Comparison of ENCODE assay signal across 17 cellular contexts in the genomic region with DNA sequence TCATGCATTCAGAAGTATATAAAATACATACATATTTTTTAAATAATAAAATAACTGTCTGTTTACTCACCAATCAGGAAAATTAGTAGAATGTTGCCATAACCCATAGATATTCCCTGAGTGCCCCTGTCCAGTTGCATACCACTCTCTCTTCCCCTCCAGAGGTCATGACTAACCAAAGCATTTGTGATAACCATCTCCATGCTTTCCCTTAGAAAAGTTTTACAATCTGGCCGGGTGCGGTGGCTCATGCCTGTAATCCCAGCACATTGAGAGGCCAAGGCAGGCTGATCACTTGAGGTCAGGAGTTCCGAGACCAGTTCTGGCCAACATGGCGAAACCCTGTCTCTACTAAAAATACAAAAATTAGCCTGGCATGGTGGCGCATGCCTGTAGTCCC. TPM values are rescaled to one million over a fixed set of nuclear protein-coding genes. Genes with fewer than 3 reads are reported as not detected.
DNase-seq lines count a peak whose midpoint lies in the region; TF ChIP-seq lines count a peak whose summit lies in the region.
"Had no signal": no experiment of that assay in that cellular context is flagged by ENCODE, and none has a peak within 500 bp of the region (broad histone marks: within the 10 kb centered on the region; RNA-seq: fewer than 3 reads in every experiment).

No MANE protein-coding gene starts in this region.

- no peak overlapping the region for H3K4me3 Mint-ChIP-seq in HFFc6
- H3K4me3 Mint-ChIP-seq: CD4-positive, alpha-beta T cell; GM23338 had no signal

- no peak overlapping the region for H2AK5ac ChIP-seq in trophoblast cell (ENCODE audit: low read length)

- no peaks in the 10 kb centered on the region for H3K79me2 ChIP-seq in trophoblast cell (ENCODE audit: control insufficient read depth, insufficient read depth, low read length, poor library complexity)

- H3K4me1 ChIP-seq in trophoblast cell (ENCODE audit: control insufficient read depth in 1 of 2, insufficient read depth in 2 of 2, low read length in 2 of 2), result peaks cover 0 to 2% of the 10 kb centered on the region in 2 experiments
- H3K4me1 ChIP-seq: BE2C had no signal

- H3K9me3 ChIP-seq in trophoblast cell (ENCODE audit: insufficient read depth, low read depth, low read length), result no peaks in the 10 kb centered on the region
- H3K9me3 ChIP-seq: BE2C had no signal

- H3K79me1 ChIP-seq in trophoblast cell (ENCODE audit: low read length), result no peaks in the 10 kb centered on the region

- WGBS in trophoblast cell (ENCODE audit: extremely low coverage, insufficient coverage, insufficient read length), result no CpG with 5 or more reads among the region's 5 CpGs

- no peak overlapping the region for H2BK120ac ChIP-seq in trophoblast cell (ENCODE audit: insufficient read depth, low read length, poor library complexity)

- peaks cover 2% of the 10 kb centered on the region for H3K27me3 Mint-ChIP-seq in HFFc6 (ENCODE audit: insufficient read depth)
- H3K27me3 Mint-ChIP-seq: CD4-positive, alpha-beta T cell had no signal

- peak overlapping the region; percentile 73 for H3K27ac Mint-ChIP-seq in HFFc6
- H3K27ac Mint-ChIP-seq: CD4-positive, alpha-beta T cell; GM23338 had no signal

- no peak; the same call in 1 of the 2 replicates for TF ChIP-seq CTCF in HFFc6 (IDR thresholded peaks at IDR 0.05)

- peaks cover 31% of the 10 kb centered on the region in 2 experiments for H3K36me3 ChIP-seq in trophoblast cell (ENCODE audit: control insufficient read depth in 1 of 2, insufficient read depth in 2 of 2, low read length in 2 of 2)

- no peak overlapping the region for H2AFZ ChIP-seq in trophoblast cell (ENCODE audit: insufficient read depth, low read length, poor library complexity)
- H2AFZ ChIP-seq: GM23338 had no signal

- no peak overlapping the region for H3K9ac ChIP-seq in trophoblast cell (ENCODE audit: low read length)

- no peak overlapping the region for H3K4ac ChIP-seq in trophoblast cell (ENCODE audit: low read depth, low read length)

- DNase-seq in EH (ENCODE audit: low read depth), result peak; percentile 76
- DNase-seq in HFFc6, result peak; percentile 82
- DNase-seq in amniotic epithelial cell (ENCODE audit: low read depth), result peak; percentile 54
- DNase-seq in trophoblast cell, result peak; percentile 67 to 90
- no peak for DNase-seq in OCI-M1 (lab: John Stamatoyannopoulos, UW)
- no peak for DNase-seq in NOMO-1 (lab: John Stamatoyannopoulos, UW; ENCODE audit: unreplicated experiment in 2 of 2)
- DNase-seq in cerebellar nuclear complex (lab: John Stamatoyannopoulos, UW), result no peak
- DNase-seq: ACHN; BE2C; CD4-positive, alpha-beta T cell; DMS153; DMS79; HCEC 1CT; KG1 had no signal

- no peak overlapping the region for H2BK12ac ChIP-seq in trophoblast cell (ENCODE audit: low read length)

- no peak overlapping the region for H3K14ac ChIP-seq in trophoblast cell (ENCODE audit: low read length)

- H2BK5ac ChIP-seq in trophoblast cell (ENCODE audit: low read depth, low read length, poor library complexity), result no peak overlapping the region

- H3K18ac ChIP-seq in trophoblast cell (ENCODE audit: low read length), result no peak overlapping the region

- peaks cover 50% of the 10 kb centered on the region for H3K36me3 Mint-ChIP-seq in HFFc6 (ENCODE audit: low read depth)

- no peak overlapping the region for H3K4me3 ChIP-seq in trophoblast cell (ENCODE audit: low read depth, low read length)
- H3K4me3 ChIP-seq: GM23338 had no signal

- H4K12ac ChIP-seq in trophoblast cell (ENCODE audit: low read depth, low read length), result no peak overlapping the region

- H3K4me2 ChIP-seq in trophoblast cell (ENCODE audit: low read length), result no peak overlapping the region
- H3K4me2 ChIP-seq: GM23338 had no signal

- H3K27ac ChIP-seq in trophoblast cell (ENCODE audit: low read depth, low read length), result no peak overlapping the region
- H3K27ac ChIP-seq: C4-2B had no signal

- H3K9me3 Mint-ChIP-seq in HFFc6, result no peaks in the 10 kb centered on the region
- H3K9me3 Mint-ChIP-seq: CD4-positive, alpha-beta T cell; GM23338 had no signal

- peaks cover 25% of the 10 kb centered on the region for H3K4me1 Mint-ChIP-seq in HFFc6 (ENCODE audit: low read depth)
- H3K4me1 Mint-ChIP-seq: GM23338 had no signal

- H3K27me3 ChIP-seq in trophoblast cell (ENCODE audit: insufficient read depth, low read length), result no peaks in the 10 kb centered on the region
- H3K27me3 ChIP-seq: BE2C had no signal

- H4K91ac ChIP-seq in trophoblast cell (ENCODE audit: low read depth, low read length), result no peak overlapping the region

- no peak overlapping the region for H4K8ac ChIP-seq in trophoblast cell (ENCODE audit: low read depth, low read length)

- no peak overlapping the region for H3K23ac ChIP-seq in trophoblast cell (ENCODE audit: low read length)

RNA-seq across cellular contexts. Expression of a gene that starts 33.2 kb away (rescaled TPM):
- 1,000 to 10,000 TPM; 1,331 to 1,603 (median 1,438) TPM for total RNA-seq in HFFc6 (2021; fragmentation: NEBNext Ultra II Directional; extraction: Animal tissue kit (Norgen Biotek cat#: 25700))
- polyA plus RNA-seq in trophoblast cell (2013), result 561 and 571 TPM in 2 replicates

RNA-seq across cellular contexts. Expression of a gene that starts 38.8 kb away (rescaled TPM):
- 10 to 100 TPM; 45.3 to 58.1 (median 52.7) TPM for total RNA-seq in HFFc6 (2021; fragmentation: NEBNext Ultra II Directional; extraction: Animal tissue kit (Norgen Biotek cat#: 25700))
- 28.3 and 28.9 TPM in 2 replicates for polyA plus RNA-seq in trophoblast cell (2013)

RNA-seq across cellular contexts. Expression of a gene that starts 39.2 kb away (rescaled TPM):
- 10 to 100 TPM; 31.4 to 41.5 (median 34.4) TPM for total RNA-seq in HFFc6 (2021; fragmentation: NEBNext Ultra II Directional; extraction: Animal tissue kit (Norgen Biotek cat#: 25700))
- 8.3 and 8.7 TPM in 2 replicates for polyA plus RNA-seq in trophoblast cell (2013)

RNA-seq across cellular contexts. Expression of a gene that starts 51.0 kb away (rescaled TPM):
- 1 to 10 TPM in 4 of 6 experiments, under 1 TPM in 2; 0.52 to 2.7 (median 2.0) TPM for total RNA-seq in HFFc6 (2021; fragmentation: NEBNext Ultra II Directional; extraction: Animal tissue kit (Norgen Biotek cat#: 25700))
- 0.11 and 0.15 TPM in 2 replicates for polyA plus RNA-seq in trophoblast cell (2013)
- total RNA-seq: CD4-positive, alpha-beta T cell; Daoy had no signal
- polyA plus RNA-seq: GM23338 had no signal

Comparison
In these comparisons a context has a peak if more than half of its experiments do, and no peak if none do; other contexts are left out.
1. DNase-seq: peak in EH (single experiment), HFFc6 (single experiment), amniotic epithelial cell (single experiment) and trophoblast cell (2 of 2); none in OCI-M1 (single experiment), NOMO-1 (0 of 2) and cerebellar nuclear complex (0 of 2).